ENCODE assay signal across 8 cellular contexts in genomic region chr16:66751135-66751991, GRCh38. TPM values are rescaled to one million over a fixed set of nuclear protein-coding genes. Genes with fewer than 3 reads are reported as not detected.
DNase-seq lines count a peak whose midpoint lies in the region; ATAC-seq, FAIRE-seq and TF ChIP-seq lines count a peak whose summit lies in the region.

TSS of gene DYNC1LI2 (minus strand) at chr16:66751609. CDS start at chr16:66751591, 18 bp downstream.

- intact Hi-C loops in activated T-helper 1 cell treated with anti-CD3 and anti-CD28 coated beads, Interleukin-12 subunit alpha, Interleukin-12 subunit beta, Interleukin-2, Interleukin-4 antibody, amounts not matched to agents 30 ng/mL and 10 ng/mL and 1 ng/mL, durations not matched to agents 14 hours and 24 hours and 36 hours (cut with micrococcal nuclease), result loop anchor here (1.0 to 5.0 kb wide), 7 partner anchors 23 to 344 kb away; partner anchors contain the start of genes CMTM3, CMTM4, NAE1 and PDP2

- peaks cover 16% of the 10 kb centered on the region for H3K27me3 Mint-ChIP-seq in activated T-helper 1 cell treated with anti-CD3 and anti-CD28 coated beads, Interleukin-12 subunit alpha, Interleukin-12 subunit beta, Interleukin-2, Interleukin-4 antibody, amounts not matched to agents 30 ng/mL and 10 ng/mL and 1 ng/mL, durations not matched to agents 14 hours and 24 hours and 36 hours (ENCODE audit: insufficient read depth)
- H3K27me3 Mint-ChIP-seq in naive B cell, result peaks cover 13 to 18% (median 15%) of the 10 kb centered on the region in 3 donors
- H3K27me3 Mint-ChIP-seq in stimulated activated memory B cell treated with anti-CD40 and anti-IgM and Interleukin-4, amounts not matched to agents 10 μg/mL and 1 μg/mL and 100 μg/mL, for 72 hours, result peaks cover 18% of the 10 kb centered on the region

- peak within 1 kb of the TSS; percentile 93 for H3K4me3 Mint-ChIP-seq in activated T-helper 1 cell treated with anti-CD3 and anti-CD28 coated beads, Interleukin-12 subunit alpha, Interleukin-12 subunit beta, Interleukin-2, Interleukin-4 antibody, amounts not matched to agents 30 ng/mL and 10 ng/mL and 1 ng/mL, durations not matched to agents 14 hours and 24 hours and 36 hours
- peak within 1 kb of the TSS; percentile 86 to 99 (median 88) for H3K4me3 Mint-ChIP-seq in naive B cell
- H3K4me3 Mint-ChIP-seq in stimulated activated memory B cell treated with anti-CD40 and anti-IgM and Interleukin-4, amounts not matched to agents 10 μg/mL and 1 μg/mL and 100 μg/mL, for 72 hours, result peak within 1 kb of the TSS; percentile 88

- H3K4me1 Mint-ChIP-seq in activated T-helper 1 cell treated with anti-CD3 and anti-CD28 coated beads, Interleukin-12 subunit alpha, Interleukin-12 subunit beta, Interleukin-2, Interleukin-4 antibody, amounts not matched to agents 30 ng/mL and 10 ng/mL and 1 ng/mL, durations not matched to agents 14 hours and 24 hours and 36 hours (ENCODE audit: low read depth), result peaks cover 47% of the 10 kb centered on the region
- peaks cover 31 to 40% (median 34%) of the 10 kb centered on the region in 3 donors for H3K4me1 Mint-ChIP-seq in naive B cell
- peaks cover 42% of the 10 kb centered on the region for H3K4me1 Mint-ChIP-seq in stimulated activated memory B cell treated with anti-CD40 and anti-IgM and Interleukin-4, amounts not matched to agents 10 μg/mL and 1 μg/mL and 100 μg/mL, for 72 hours

- H3K27ac Mint-ChIP-seq in activated T-helper 1 cell treated with anti-CD3 and anti-CD28 coated beads, Interleukin-12 subunit alpha, Interleukin-12 subunit beta, Interleukin-2, Interleukin-4 antibody, amounts not matched to agents 30 ng/mL and 10 ng/mL and 1 ng/mL, durations not matched to agents 14 hours and 24 hours and 36 hours, result peak within 1 kb of the TSS; percentile 80
- peak within 1 kb of the TSS; percentile 64 to 98 (median 91) for H3K27ac Mint-ChIP-seq in naive B cell
- peak within 1 kb of the TSS; percentile 91 for H3K27ac Mint-ChIP-seq in stimulated activated memory B cell treated with anti-CD40 and anti-IgM and Interleukin-4, amounts not matched to agents 10 μg/mL and 1 μg/mL and 100 μg/mL, for 72 hours

- peak; percentile 96 for FAIRE-seq in HTR-8/SVneo (lab: Jason Lieb, UNC)
- FAIRE-seq in RCC 7860 (lab: Jason Lieb, UNC), result no peak

- TF ChIP-seq CTCF in GM20000 (IDR thresholded peaks at IDR 0.05; ENCODE audit: extremely low read depth, missing control alignments), result peak; percentile 99

- DNase-seq in DMS 273 (lab: John Stamatoyannopoulos, UW; ENCODE audit: unreplicated experiment) (peak; percentile 91), GM20000 (ENCODE audit: low spot score) (peak; percentile 98), HTR-8/SVneo (ENCODE audit: insufficient read length, low spot score) (peak; percentile 91), RCC 7860 (ENCODE audit: low spot score) (peak; percentile 40), fibroblast of gingiva (ENCODE audit: low read depth) (peak; percentile 69), naive B cell (peak; percentile 84)
- DNase-seq in activated T-helper 1 cell treated with anti-CD3 and anti-CD28 coated beads, Interleukin-12 subunit alpha, Interleukin-12 subunit beta, Interleukin-2, Interleukin-4 antibody, amounts not matched to agents 30 ng/mL and 10 ng/mL and 1 ng/mL, durations not matched to agents 14 hours and 24 hours and 36 hours (ENCODE audit: low spot score), result peak; percentile 76

- H3K36me3 Mint-ChIP-seq in activated T-helper 1 cell treated with anti-CD3 and anti-CD28 coated beads, Interleukin-12 subunit alpha, Interleukin-12 subunit beta, Interleukin-2, Interleukin-4 antibody, amounts not matched to agents 30 ng/mL and 10 ng/mL and 1 ng/mL, durations not matched to agents 14 hours and 24 hours and 36 hours (ENCODE audit: low read depth), result peaks cover 17% of the 10 kb centered on the region
- H3K36me3 Mint-ChIP-seq in naive B cell, result no peaks in the 10 kb centered on the region
- H3K36me3 Mint-ChIP-seq in stimulated activated memory B cell treated with anti-CD40 and anti-IgM and Interleukin-4, amounts not matched to agents 10 μg/mL and 1 μg/mL and 100 μg/mL, for 72 hours, result peaks cover 12% of the 10 kb centered on the region

- H3K9me3 Mint-ChIP-seq in activated T-helper 1 cell treated with anti-CD3 and anti-CD28 coated beads, Interleukin-12 subunit alpha, Interleukin-12 subunit beta, Interleukin-2, Interleukin-4 antibody, amounts not matched to agents 30 ng/mL and 10 ng/mL and 1 ng/mL, durations not matched to agents 14 hours and 24 hours and 36 hours, result no peaks in the 10 kb centered on the region
- H3K9me3 Mint-ChIP-seq in naive B cell, result no peaks in the 10 kb centered on the region
- no peaks in the 10 kb centered on the region for H3K9me3 Mint-ChIP-seq in stimulated activated memory B cell treated with anti-CD40 and anti-IgM and Interleukin-4, amounts not matched to agents 10 μg/mL and 1 μg/mL and 100 μg/mL, for 72 hours

- peak; percentile 91 to 92 for ATAC-seq in naive B cell (ENCODE audit: low read depth in 2 of 2)
- ATAC-seq in stimulated activated memory B cell treated with anti-CD40 and anti-IgM and Interleukin-4, amounts not matched to agents 10 μg/mL and 1 μg/mL and 100 μg/mL, for 72 hours, result peak; percentile 96

RNA-seq across cellular contexts. Expression of gene DYNC1LI2, which starts in this region (rescaled TPM):
- 55.7 and 60.3 TPM in 2 replicates for total RNA-seq in activated T-helper 1 cell treated with anti-CD3 and anti-CD28 coated beads, Interleukin-12 subunit alpha, Interleukin-12 subunit beta, Interleukin-2, Interleukin-4 antibody, amounts not matched to agents 30 ng/mL and 10 ng/mL and 1 ng/mL, durations not matched to agents 14 hours and 24 hours and 36 hours
- 10 to 100 TPM; 10.5 to 33.8 (median 23.4) TPM for polyA plus RNA-seq in naive B cell (ENCODE audit: low read depth in 6 of 6)

Comparison
In these comparisons a context has a peak if more than half of its experiments do, and no peak if none do; other contexts are left out.
1. Peak in every context shown above with its lines: DNase-seq and ATAC-seq.
2. DNase-seq: peak in every context shown above with its lines; median percentile 98 in GM20000; 91 in DMS 273; 91 in HTR-8/SVneo; 84 in naive B cell; 76 in activated T-helper 1 cell treated with anti-CD3 and anti-CD28 coated beads, Interleukin-12 subunit alpha, Interleukin-12 subunit beta, Interleukin-2, Interleukin-4 antibody, amounts not matched to agents 30 ng/mL and 10 ng/mL and 1 ng/mL, durations not matched to agents 14 hours and 24 hours and 36 hours; 69 in fibroblast of gingiva; 40 in RCC 7860.